In the genomic region with DNA sequence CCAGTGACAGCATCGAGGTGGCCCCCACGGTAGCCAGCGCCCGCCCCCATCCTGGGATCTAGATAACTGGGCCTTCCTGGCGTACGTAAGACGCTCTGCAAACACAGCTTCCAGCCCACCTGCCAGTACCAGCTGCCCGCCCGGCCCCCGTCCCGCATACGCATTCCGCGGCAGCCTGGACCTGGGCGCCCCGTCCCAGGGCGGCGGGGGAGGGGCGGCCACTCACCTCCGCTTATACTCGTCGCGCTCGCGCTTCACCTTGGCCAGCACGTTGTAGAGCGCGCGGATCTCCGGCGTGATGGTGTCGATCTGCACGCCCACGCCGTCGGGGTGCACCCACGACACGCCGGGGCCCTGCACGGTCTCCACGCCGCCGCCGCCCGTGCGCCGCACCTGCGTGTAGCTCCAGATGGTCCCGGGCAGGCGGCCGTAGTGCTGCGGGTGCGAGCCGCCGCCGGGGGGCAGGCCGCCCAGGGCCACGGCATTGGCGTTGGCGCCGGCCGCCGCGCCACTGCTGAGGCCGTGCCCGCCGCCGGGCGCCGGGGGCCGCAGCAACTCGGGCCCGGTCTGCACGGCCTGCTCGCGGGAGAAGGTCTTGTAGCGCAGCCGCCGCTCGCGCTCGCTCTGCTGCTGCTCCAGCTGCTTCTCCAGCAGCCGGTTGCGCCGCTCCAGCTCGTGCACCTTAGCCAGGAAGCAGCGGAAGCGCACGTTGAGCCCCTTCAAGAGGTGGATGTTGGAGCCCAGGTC, we compare ENCODE assay signal across 8 cellular contexts. TPM values are rescaled to one million over a fixed set of nuclear protein-coding genes. Genes with fewer than 3 reads are reported as not detected.
A peak's percentile ranks its signal among the peaks of the same experiment; 100 is the strongest.
DNase-seq lines count a peak whose midpoint lies in the region; ATAC-seq and TF ChIP-seq lines count a peak whose summit lies in the region.

No MANE protein-coding gene starts in this region.

- CTCF ChIA-PET in MCF 10A (lab: Yijun Ruan, JAX): interaction anchor here (1.3 kb wide), 1 partner anchor 119 kb away, joined by 10 read pairs; no protein-coding TSS in a partner anchor

- no peak for TF ChIP-seq CTCF in MCF 10A (IDR thresholded peaks at IDR 0.05; ENCODE audit: unreplicated experiment)

- H3K4me1 Mint-ChIP-seq in MCF 10A (ENCODE audit: insufficient read depth, unreplicated experiment): peaks cover 19% of the 10 kb centered on the region

- intact Hi-C loops in MCF 10A (cut with micrococcal nuclease) (loop anchor here (1.0 to 2.0 kb wide), 2 partner anchors 79 to 119 kb away; no protein-coding TSS in a partner anchor), left colon (cut with DNase I, micrococcal nuclease) (no loop called here)

- POLR2A ChIA-PET in MCF 10A (lab: Yijun Ruan, JAX): interaction anchor here (0.6 to 6.6 kb wide), 18 partner anchors 11 to 1829 kb away, joined by 3 to 74 read pairs (median 7); a partner anchor contains a TSS

- no TSS peak for BruUV-seq in MCF 10A (replicated peaks; lab: Mats Ljungman, UMichigan)

- peaks cover 4% of the 10 kb centered on the region for H3K36me3 Mint-ChIP-seq in MCF 10A (ENCODE audit: insufficient read depth, unreplicated experiment)

- H3K4me3 Mint-ChIP-seq in MCF 10A (ENCODE audit: unreplicated experiment): peak overlapping the region; percentile 74

- no peaks in the 10 kb centered on the region for H3K9me3 Mint-ChIP-seq in MCF 10A (ENCODE audit: unreplicated experiment)

- H3K27me3 Mint-ChIP-seq in MCF 10A (ENCODE audit: insufficient read depth, unreplicated experiment): peaks cover 7% of the 10 kb centered on the region

- no peak overlapping the region for H3K27ac Mint-ChIP-seq in MCF 10A (ENCODE audit: low read depth, unreplicated experiment)

- peak; percentile 51 for DNase-seq in AG20443 (ENCODE audit: low spot score)
- DNase-seq in T-helper 9 cell: peak; percentile 48
- DNase-seq in MCF 10A (ENCODE audit: unreplicated experiment): peak; percentile 35
- peak; percentile 44 to 73 for DNase-seq in left colon
- peak; percentile 23 for DNase-seq in stimulated activated CD8-positive, alpha-beta memory T cell treated with anti-CD3 and anti-CD28 coated beads, Interleukin-15, amount 100 ng/mL, for 1 hour (ENCODE audit: low read depth)
- DNase-seq in midbrain (lab: John Stamatoyannopoulos, UW): no peak

- ATAC-seq in GM18909 (IDR thresholded peaks at IDR 0.05; ENCODE audit: poor library complexity, unreplicated experiment) (peak; percentile 15), HG03571 (IDR thresholded peaks at IDR 0.05; ENCODE audit: unreplicated experiment) (peak; percentile 19), left colon (peak; percentile 42)

RNA-seq across cellular contexts. Expression of a gene that starts 0.9 kb away (rescaled TPM):
- 10.8 and 21.0 TPM in 2 replicates for total RNA-seq in MCF 10A (2022)
- 10 to 100 TPM in 1 of 2 donors, 1 to 10 TPM in 1; 5.4 to 14.7 TPM for total RNA-seq in left colon

RNA-seq across cellular contexts. Expression of a gene that starts 53.3 kb away (rescaled TPM):
- 5.7 and 6.3 TPM in 2 replicates for total RNA-seq in MCF 10A (2022)
- total RNA-seq in left colon: 1 to 10 TPM; 4.9 to 5.5 TPM
